8 cellular contexts compared by ENCODE assay signal in the genomic region with DNA sequence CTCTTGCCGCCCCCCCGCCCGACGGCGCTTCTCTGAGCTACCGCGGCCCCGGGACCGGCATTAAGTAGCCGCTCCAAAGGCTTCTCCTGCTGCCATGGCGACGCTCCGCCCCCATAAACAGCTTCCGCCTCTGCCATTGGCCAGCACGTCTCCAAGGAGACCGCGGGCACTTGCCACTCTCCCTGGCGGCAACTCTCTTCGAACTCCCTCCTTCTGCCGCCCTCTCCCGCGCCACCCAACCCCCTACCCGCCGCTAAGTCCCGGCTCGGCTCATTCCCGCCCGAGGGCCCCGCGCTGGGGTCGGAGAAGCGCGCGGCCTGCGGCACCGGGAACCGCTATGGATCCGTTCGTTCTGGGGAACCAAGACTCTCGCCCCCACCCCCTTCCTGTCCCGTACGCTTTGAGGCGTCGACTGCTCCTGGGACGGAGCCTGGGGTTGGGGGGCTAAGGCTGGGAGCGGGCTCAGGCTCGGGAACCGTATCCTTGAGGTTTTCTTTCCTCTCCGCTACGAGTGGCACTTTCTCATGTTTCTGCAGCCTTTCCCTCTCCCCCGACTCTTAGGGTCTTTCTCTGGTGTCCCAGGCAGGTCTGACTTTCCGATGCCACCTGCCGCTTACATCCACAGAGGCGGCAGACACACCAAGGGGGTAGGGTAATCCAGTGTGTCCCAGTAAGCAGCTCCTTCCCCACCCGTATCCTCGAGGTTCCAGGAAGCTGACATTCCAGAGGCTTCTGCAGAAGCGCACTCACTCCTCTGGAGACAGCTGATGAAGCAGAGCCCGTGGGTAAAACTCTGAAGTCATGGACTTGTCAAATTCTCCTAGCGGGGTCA. TPM values are rescaled to one million over a fixed set of nuclear protein-coding genes. Genes with fewer than 3 reads are reported as not detected.
DNase-seq lines count a peak whose midpoint lies in the region; ATAC-seq and TF ChIP-seq lines count a peak whose summit lies in the region.

A gene with protein sequence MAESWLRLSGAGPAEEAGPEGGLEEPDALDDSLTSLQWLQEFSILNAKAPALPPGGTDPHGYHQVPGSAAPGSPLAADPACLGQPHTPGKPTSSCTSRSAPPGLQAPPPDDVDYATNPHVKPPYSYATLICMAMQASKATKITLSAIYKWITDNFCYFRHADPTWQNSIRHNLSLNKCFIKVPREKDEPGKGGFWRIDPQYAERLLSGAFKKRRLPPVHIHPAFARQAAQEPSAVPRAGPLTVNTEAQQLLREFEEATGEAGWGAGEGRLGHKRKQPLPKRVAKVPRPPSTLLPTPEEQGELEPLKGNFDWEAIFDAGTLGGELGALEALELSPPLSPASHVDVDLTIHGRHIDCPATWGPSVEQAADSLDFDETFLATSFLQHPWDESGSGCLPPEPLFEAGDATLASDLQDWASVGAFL (minus strand): TSS at position 34 of the 832 bp plus-strand sequence. CDS start 850 bp downstream, outside the sequence.

- peak within 1 kb of the TSS; percentile 21; the same call in 1 of the 2 replicates for H3K27ac Mint-ChIP-seq in HFFc6

- no peaks in the 10 kb centered on the region for H3K36me3 Mint-ChIP-seq in HFFc6 (ENCODE audit: low read depth)

- no peak for TF ChIP-seq EP300 in transverse colon (IDR thresholded peaks at IDR 0.05; ENCODE audit: low read depth)

- H3K27me3 Mint-ChIP-seq in HFFc6 (ENCODE audit: insufficient read depth), result peaks cover 31% of the 10 kb centered on the region

- intact Hi-C loops in left cardiac atrium (cut with DNase I), result no loop called here
- intact Hi-C loops in posterior cingulate gyrus (cut with DNase I), result no loop called here
- intact Hi-C loops in transverse colon (cut with DNase I; ENCODE audit: low total_unique reads), result no loop called here

- DNase-seq in DMS79 (lab: John Stamatoyannopoulos, UW) (peak; percentile 71), HFFc6 (peak; percentile 76), NCI-H1436 (lab: John Stamatoyannopoulos, UW) (peak; percentile 98), T follicular helper cell (ENCODE audit: low read depth) (peak; percentile 90), adipocyte (ENCODE audit: low read depth) (peak; percentile 93), left cardiac atrium (peak; percentile 91), posterior cingulate gyrus (peak; percentile 85 to 99 (median 92)), transverse colon (peak; percentile 93)

- H3K36me3 ChIP-seq in adipocyte (ENCODE audit: control insufficient read depth, insufficient read depth, low read length, severe bottlenecking), result no peaks in the 10 kb centered on the region
- no peaks in the 10 kb centered on the region for H3K36me3 ChIP-seq in transverse colon

- H3K4me3 Mint-ChIP-seq in HFFc6, result peak within 1 kb of the TSS; percentile 83

- H3K9me3 ChIP-seq in adipocyte (ENCODE audit: control insufficient read depth, low read length), result no peaks in the 10 kb centered on the region
- H3K9me3 ChIP-seq in transverse colon, result no peaks in the 10 kb centered on the region

- in situ Hi-C loops in transverse colon (cut with MboI; ENCODE audit: low pct_ligation_motif_present in 1 of 4, low pct_unique_long_range_greater_than_20kb in 1 of 4, low sequenced_read_pairs in 3 of 4), result no loop called here

- WGBS in transverse colon (ENCODE audit: low coverage in 1 of 2), 2 donors, result 9 to 15% methylated on average over 4 to 45 of the region's 59 CpGs

- no peak for TF ChIP-seq CTCF in HFFc6 (IDR thresholded peaks at IDR 0.05)
- no peak for TF ChIP-seq CTCF in transverse colon (IDR thresholded peaks at IDR 0.05)

- peak within 1 kb of the TSS in 2 of 4 donors; percentile 6 to 20 for H3K27ac ChIP-seq in transverse colon

- peaks cover 6% of the 10 kb centered on the region; the same call in 1 of the 2 replicates for H3K4me1 Mint-ChIP-seq in HFFc6 (ENCODE audit: low read depth)

- peak; percentile 92 to 94 for ATAC-seq in left cardiac atrium

- peaks cover 11% of the 10 kb centered on the region for H3K4me1 ChIP-seq in adipocyte (ENCODE audit: control insufficient read depth, insufficient read depth, low read length)
- peaks cover 0 to 26% (median 21%) of the 10 kb centered on the region in 4 donors for H3K4me1 ChIP-seq in transverse colon

- H3K27me3 ChIP-seq in adipocyte (replicated peaks; ENCODE audit: control insufficient read depth, insufficient read depth, low read length) (peaks cover 56% of the 10 kb centered on the region), transverse colon (peaks cover 46% of the 10 kb centered on the region)

- H3K9ac ChIP-seq in adipocyte (ENCODE audit: low read length), result peak within 1 kb of the TSS; percentile 34

- TF ChIP-seq POLR2A in transverse colon (IDR thresholded peaks at IDR 0.05), result no peak

- H3K4me3 ChIP-seq in adipocyte (ENCODE audit: low read length) (peak within 1 kb of the TSS; percentile 76), transverse colon (peak within 1 kb of the TSS; percentile 26 to 54 (median 46))

- no peaks in the 10 kb centered on the region for H3K9me3 Mint-ChIP-seq in HFFc6

RNA-seq across cellular contexts. Expression of the gene that starts here (rescaled TPM):
- total RNA-seq in HFFc6 (2021; fragmentation: NEBNext Ultra II Directional; extraction: Animal tissue kit (Norgen Biotek cat#: 25700)), result not detected
- total RNA-seq in left cardiac atrium (not detected), transverse colon (1 to 10 TPM in 2 of 4 donors, under 1 TPM in 1, not detected in 1; 0.82 to 7.4 (median 1.9) TPM)

Comparison
In these comparisons a context has a peak if more than half of its experiments do, and no peak if none do; other contexts are left out.
1. Peak in DNase-seq in HFFc6; RNA of the gene not detected or under 1 TPM.
2. Peak in DNase-seq and ATAC-seq in left cardiac atrium; RNA of the gene not detected or under 1 TPM.